ENCODE assay signal across 15 cellular contexts in genomic region chr18:31672628-31673027, GRCh38.
"Had no signal": no experiment of that assay in that cellular context is flagged by ENCODE, and none has a peak within 500 bp of the region (broad histone marks: within the 10 kb centered on the region; RNA-seq: fewer than 3 reads in every experiment).

No MANE protein-coding gene starts in this region.

- H3K4me3 Mint-ChIP-seq: activated naive CD4-positive, alpha-beta T cell treated with anti-CD3 and anti-CD28 coated beads for 36 hours; natural killer cell treated with Interleukin-12 subunit alpha and Interleukin-12 subunit beta and Interleukin-15 and Interleukin-18, amount 100 ng/mL, for 72 hours; stimulated activated naive CD8-positive, alpha-beta T cell treated with anti-CD3 and anti-CD28 coated beads, Interleukin-15, amount 100 ng/mL, for 72 hours; T-cell had no signal

- H3K9me3 Mint-ChIP-seq: activated naive CD4-positive, alpha-beta T cell treated with anti-CD3 and anti-CD28 coated beads for 36 hours; natural killer cell treated with Interleukin-12 subunit alpha and Interleukin-12 subunit beta and Interleukin-15 and Interleukin-18, amount 100 ng/mL, for 72 hours; stimulated activated naive CD8-positive, alpha-beta T cell treated with anti-CD3 and anti-CD28 coated beads, Interleukin-15, amount 100 ng/mL, for 72 hours; T-cell had no signal

- H3K27me3 Mint-ChIP-seq: natural killer cell treated with Interleukin-12 subunit alpha and Interleukin-12 subunit beta and Interleukin-15 and Interleukin-18, amount 100 ng/mL, for 72 hours; T-cell had no signal

- H3K27me3 ChIP-seq: colonic mucosa had no signal

- H3K36me3 ChIP-seq: colonic mucosa had no signal

- H3K36me3 Mint-ChIP-seq: natural killer cell treated with Interleukin-12 subunit alpha and Interleukin-12 subunit beta and Interleukin-15 and Interleukin-18, amount 100 ng/mL, for 72 hours; T-cell had no signal

- DNase-seq: activated CD4-positive, alpha-beta T cell treated with anti-CD3 and anti-CD28 coated beads for 4 hours; activated naive CD4-positive, alpha-beta T cell treated with anti-CD3 and anti-CD28 coated beads for 36 hours; caudate nucleus; colonic mucosa; hypothalamus; left colon; occipital lobe; stimulated activated CD4-positive, alpha-beta T cell treated with anti-CD3 and anti-CD28 coated beads, Interleukin-4, amount 100 ng/mL, for 4 hours; stimulated activated naive CD8-positive, alpha-beta T cell treated with anti-CD3 and anti-CD28 coated beads, Interleukin-15, amount 100 ng/mL, for 72 hours; T-cell; T1000 had no signal

- H3K4me1 Mint-ChIP-seq: T-cell had no signal

- ATAC-seq: left colon; natural killer cell treated with Interleukin-12 subunit alpha and Interleukin-12 subunit beta and Interleukin-15 and Interleukin-18, amount 100 ng/mL, for 72 hours; stimulated activated naive CD8-positive, alpha-beta T cell treated with anti-CD3 and anti-CD28 coated beads, Interleukin-15, amount 100 ng/mL, for 72 hours; T-cell had no signal

- H3K27ac ChIP-seq: colonic mucosa, epithelial cell of prostate, VCaP had no signal

- H3K9me3 ChIP-seq: colonic mucosa had no signal

- H3K4me3 ChIP-seq: colonic mucosa had no signal

- H3K4me1 ChIP-seq: colonic mucosa had no signal

- H3K27ac Mint-ChIP-seq: activated naive CD4-positive, alpha-beta T cell treated with anti-CD3 and anti-CD28 coated beads for 36 hours; natural killer cell treated with Interleukin-12 subunit alpha and Interleukin-12 subunit beta and Interleukin-15 and Interleukin-18, amount 100 ng/mL, for 72 hours; stimulated activated naive CD8-positive, alpha-beta T cell treated with anti-CD3 and anti-CD28 coated beads, Interleukin-15, amount 100 ng/mL, for 72 hours; T-cell had no signal

- FAIRE-seq: urothelium cell line had no signal
